1 cellular context compared by ENCODE assay signal in the genomic region with DNA sequence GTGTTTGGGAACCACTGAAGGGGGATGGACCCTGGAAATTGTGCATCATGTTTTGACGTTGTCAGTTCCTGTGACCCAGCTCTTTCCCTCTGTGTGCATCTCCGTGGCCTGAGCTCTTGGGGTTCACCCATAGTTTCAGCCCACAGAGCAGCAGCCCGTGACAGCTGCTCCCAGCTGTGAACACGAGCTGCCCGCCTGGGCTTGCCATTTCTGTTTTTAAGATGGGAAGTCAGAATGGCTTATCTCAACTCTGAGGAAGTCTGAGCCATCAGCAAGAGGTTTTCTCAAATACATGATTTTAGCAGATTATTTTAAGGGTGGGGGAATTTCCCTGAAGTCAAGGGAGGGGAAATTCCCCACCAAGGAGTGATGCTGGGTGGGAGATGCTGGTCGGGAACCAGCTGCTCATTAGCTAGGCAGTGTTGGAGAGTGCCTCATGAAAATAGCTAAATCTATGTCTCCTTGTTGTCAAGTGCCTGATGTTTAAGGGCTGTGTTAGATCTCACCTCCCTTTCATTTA.
TF ChIP-seq lines count a peak whose summit lies in the region.

No MANE protein-coding gene starts in this region.

TF ChIP-seq in GM12878, 131 proteins besides CTCF, POLR2A, EP300 and RAD21 (continued from another document and continues in another):
- TF ChIP-seq POLR2AphosphoS5 (IDR thresholded peaks at IDR 0.05; ENCODE audit: low read length) (0 out of 2 replicates have a peak, but pooled peaks have one; percentile 51), PML (IDR thresholded peaks at IDR 0.05; ENCODE audit: low read length) (peak; percentile 86; the same call in 1 of the 2 replicates), BRCA1 (IDR thresholded peaks at IDR 0.05; ENCODE audit: low read depth, low read length) (no peak), ETV6 (conservative IDR thresholded peaks at IDR 0.05 in 1 of 2, IDR thresholded peaks at IDR 0.05 in 1 of 2; ENCODE audit: borderline replicate concordance in 1 of 2, low read depth in 1 of 2) (peak in 1 of 2 experiments; percentile 70; a peak in 1 of 4 replicates), TCF12 (IDR thresholded peaks at IDR 0.05; ENCODE audit: low read depth, low read length) (peak; percentile 96), CREM (IDR thresholded peaks at IDR 0.05; ENCODE audit: low read depth) (peak; percentile 69), SPI1 (IDR thresholded peaks at IDR 0.05; ENCODE audit: borderline replicate concordance, insufficient read depth, low read depth, low read length) (peak; percentile 66), FOXM1 (IDR thresholded peaks at IDR 0.05; ENCODE audit: low read depth, low read length) (peak; percentile 87), MYC (IDR thresholded peaks at IDR 0.05; ENCODE audit: insufficient read depth, insufficient read length, insufficient replicate concordance, low read length, severe bottlenecking) (no peak), SREBF2 (IDR thresholded peaks at IDR 0.05; ENCODE audit: low read length) (no peak), MEF2B (IDR thresholded peaks at IDR 0.05; ENCODE audit: partially characterized antibody, poor library complexity, severe bottlenecking) (peak; percentile 67), SUZ12 (IDR thresholded peaks at IDR 0.05; ENCODE audit: unreplicated experiment) (no peak), TAF1 (IDR thresholded peaks at IDR 0.05; ENCODE audit: borderline replicate concordance, low read depth, low read length) (peak; percentile 33; the same call in 1 of the 2 replicates), HDAC2 (IDR thresholded peaks at IDR 0.05) (no peak), YY1 (IDR thresholded peaks at IDR 0.05; ENCODE audit: low read depth, low read length) (peak; percentile 57; the same call in 1 of the 2 replicates), ZNF274 (IDR thresholded peaks at IDR 0.05; ENCODE audit: insufficient read depth, insufficient read length) (no peak), GABPA (IDR thresholded peaks at IDR 0.05; ENCODE audit: low read depth) (0 out of 2 replicates have a peak, but pooled peaks have one; percentile 26), CBX5 (IDR thresholded peaks at IDR 0.05; ENCODE audit: low read depth) (0 out of 2 replicates have a peak, but pooled peaks have one; percentile 54), CHD4 (IDR thresholded peaks at IDR 0.05) (no peak), KLF5 (IDR thresholded peaks at IDR 0.05; ENCODE audit: partially characterized antibody) (peak; percentile 66), NR2C1 (IDR thresholded peaks at IDR 0.05) (no peak), ATF7 (IDR thresholded peaks at IDR 0.05; ENCODE audit: low read depth) (peak; percentile 72; the same call in 1 of the 2 replicates)
- TF ChIP-seq, protein P1, sequence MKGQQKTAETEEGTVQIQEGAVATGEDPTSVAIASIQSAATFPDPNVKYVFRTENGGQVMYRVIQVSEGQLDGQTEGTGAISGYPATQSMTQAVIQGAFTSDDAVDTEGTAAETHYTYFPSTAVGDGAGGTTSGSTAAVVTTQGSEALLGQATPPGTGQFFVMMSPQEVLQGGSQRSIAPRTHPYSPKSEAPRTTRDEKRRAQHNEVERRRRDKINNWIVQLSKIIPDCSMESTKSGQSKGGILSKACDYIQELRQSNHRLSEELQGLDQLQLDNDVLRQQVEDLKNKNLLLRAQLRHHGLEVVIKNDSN (IDR thresholded peaks at IDR 0.05; ENCODE audit: borderline replicate concordance, extremely low read length, insufficient read depth, low read depth, low read length), result no peak
- TF ChIP-seq, protein P2, sequence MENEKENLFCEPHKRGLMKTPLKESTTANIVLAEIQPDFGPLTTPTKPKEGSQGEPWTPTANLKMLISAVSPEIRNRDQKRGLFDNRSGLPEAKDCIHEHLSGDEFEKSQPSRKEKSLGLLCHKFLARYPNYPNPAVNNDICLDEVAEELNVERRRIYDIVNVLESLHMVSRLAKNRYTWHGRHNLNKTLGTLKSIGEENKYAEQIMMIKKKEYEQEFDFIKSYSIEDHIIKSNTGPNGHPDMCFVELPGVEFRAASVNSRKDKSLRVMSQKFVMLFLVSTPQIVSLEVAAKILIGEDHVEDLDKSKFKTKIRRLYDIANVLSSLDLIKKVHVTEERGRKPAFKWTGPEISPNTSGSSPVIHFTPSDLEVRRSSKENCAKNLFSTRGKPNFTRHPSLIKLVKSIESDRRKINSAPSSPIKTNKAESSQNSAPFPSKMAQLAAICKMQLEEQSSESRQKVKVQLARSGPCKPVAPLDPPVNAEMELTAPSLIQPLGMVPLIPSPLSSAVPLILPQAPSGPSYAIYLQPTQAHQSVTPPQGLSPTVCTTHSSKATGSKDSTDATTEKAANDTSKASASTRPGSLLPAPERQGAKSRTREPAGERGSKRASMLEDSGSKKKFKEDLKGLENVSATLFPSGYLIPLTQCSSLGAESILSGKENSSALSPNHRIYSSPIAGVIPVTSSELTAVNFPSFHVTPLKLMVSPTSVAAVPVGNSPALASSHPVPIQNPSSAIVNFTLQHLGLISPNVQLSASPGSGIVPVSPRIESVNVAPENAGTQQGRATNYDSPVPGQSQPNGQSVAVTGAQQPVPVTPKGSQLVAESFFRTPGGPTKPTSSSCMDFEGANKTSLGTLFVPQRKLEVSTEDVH (IDR thresholded peaks at IDR 0.05; ENCODE audit: low read depth, partially characterized antibody), result no peak
- TF ChIP-seq, protein P3, sequence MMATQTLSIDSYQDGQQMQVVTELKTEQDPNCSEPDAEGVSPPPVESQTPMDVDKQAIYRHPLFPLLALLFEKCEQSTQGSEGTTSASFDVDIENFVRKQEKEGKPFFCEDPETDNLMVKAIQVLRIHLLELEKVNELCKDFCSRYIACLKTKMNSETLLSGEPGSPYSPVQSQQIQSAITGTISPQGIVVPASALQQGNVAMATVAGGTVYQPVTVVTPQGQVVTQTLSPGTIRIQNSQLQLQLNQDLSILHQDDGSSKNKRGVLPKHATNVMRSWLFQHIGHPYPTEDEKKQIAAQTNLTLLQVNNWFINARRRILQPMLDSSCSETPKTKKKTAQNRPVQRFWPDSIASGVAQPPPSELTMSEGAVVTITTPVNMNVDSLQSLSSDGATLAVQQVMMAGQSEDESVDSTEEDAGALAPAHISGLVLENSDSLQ (IDR thresholded peaks at IDR 0.05), result peak; percentile 36
- TF ChIP-seq, protein P4, sequence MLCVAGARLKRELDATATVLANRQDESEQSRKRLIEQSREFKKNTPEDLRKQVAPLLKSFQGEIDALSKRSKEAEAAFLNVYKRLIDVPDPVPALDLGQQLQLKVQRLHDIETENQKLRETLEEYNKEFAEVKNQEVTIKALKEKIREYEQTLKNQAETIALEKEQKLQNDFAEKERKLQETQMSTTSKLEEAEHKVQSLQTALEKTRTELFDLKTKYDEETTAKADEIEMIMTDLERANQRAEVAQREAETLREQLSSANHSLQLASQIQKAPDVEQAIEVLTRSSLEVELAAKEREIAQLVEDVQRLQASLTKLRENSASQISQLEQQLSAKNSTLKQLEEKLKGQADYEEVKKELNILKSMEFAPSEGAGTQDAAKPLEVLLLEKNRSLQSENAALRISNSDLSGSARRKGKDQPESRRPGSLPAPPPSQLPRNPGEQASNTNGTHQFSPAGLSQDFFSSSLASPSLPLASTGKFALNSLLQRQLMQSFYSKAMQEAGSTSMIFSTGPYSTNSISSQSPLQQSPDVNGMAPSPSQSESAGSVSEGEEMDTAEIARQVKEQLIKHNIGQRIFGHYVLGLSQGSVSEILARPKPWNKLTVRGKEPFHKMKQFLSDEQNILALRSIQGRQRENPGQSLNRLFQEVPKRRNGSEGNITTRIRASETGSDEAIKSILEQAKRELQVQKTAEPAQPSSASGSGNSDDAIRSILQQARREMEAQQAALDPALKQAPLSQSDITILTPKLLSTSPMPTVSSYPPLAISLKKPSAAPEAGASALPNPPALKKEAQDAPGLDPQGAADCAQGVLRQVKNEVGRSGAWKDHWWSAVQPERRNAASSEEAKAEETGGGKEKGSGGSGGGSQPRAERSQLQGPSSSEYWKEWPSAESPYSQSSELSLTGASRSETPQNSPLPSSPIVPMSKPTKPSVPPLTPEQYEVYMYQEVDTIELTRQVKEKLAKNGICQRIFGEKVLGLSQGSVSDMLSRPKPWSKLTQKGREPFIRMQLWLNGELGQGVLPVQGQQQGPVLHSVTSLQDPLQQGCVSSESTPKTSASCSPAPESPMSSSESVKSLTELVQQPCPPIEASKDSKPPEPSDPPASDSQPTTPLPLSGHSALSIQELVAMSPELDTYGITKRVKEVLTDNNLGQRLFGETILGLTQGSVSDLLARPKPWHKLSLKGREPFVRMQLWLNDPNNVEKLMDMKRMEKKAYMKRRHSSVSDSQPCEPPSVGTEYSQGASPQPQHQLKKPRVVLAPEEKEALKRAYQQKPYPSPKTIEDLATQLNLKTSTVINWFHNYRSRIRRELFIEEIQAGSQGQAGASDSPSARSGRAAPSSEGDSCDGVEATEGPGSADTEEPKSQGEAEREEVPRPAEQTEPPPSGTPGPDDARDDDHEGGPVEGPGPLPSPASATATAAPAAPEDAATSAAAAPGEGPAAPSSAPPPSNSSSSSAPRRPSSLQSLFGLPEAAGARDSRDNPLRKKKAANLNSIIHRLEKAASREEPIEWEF (IDR thresholded peaks at IDR 0.05; ENCODE audit: insufficient replicate concordance, low read depth, low read length), result no peak
- TF ChIP-seq, protein P5, sequence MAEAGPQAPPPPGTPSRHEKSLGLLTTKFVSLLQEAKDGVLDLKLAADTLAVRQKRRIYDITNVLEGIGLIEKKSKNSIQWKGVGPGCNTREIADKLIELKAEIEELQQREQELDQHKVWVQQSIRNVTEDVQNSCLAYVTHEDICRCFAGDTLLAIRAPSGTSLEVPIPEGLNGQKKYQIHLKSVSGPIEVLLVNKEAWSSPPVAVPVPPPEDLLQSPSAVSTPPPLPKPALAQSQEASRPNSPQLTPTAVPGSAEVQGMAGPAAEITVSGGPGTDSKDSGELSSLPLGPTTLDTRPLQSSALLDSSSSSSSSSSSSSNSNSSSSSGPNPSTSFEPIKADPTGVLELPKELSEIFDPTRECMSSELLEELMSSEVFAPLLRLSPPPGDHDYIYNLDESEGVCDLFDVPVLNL (IDR thresholded peaks at IDR 0.05; ENCODE audit: low read depth, low read length), result no peak
- TF ChIP-seq, protein P6, sequence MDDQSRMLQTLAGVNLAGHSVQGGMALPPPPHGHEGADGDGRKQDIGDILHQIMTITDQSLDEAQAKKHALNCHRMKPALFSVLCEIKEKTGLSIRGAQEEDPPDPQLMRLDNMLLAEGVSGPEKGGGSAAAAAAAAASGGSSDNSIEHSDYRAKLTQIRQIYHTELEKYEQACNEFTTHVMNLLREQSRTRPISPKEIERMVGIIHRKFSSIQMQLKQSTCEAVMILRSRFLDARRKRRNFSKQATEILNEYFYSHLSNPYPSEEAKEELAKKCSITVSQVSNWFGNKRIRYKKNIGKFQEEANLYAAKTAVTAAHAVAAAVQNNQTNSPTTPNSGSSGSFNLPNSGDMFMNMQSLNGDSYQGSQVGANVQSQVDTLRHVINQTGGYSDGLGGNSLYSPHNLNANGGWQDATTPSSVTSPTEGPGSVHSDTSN (IDR thresholded peaks at IDR 0.05; ENCODE audit: insufficient replicate concordance, low read depth, low read length), result no peak
- TF ChIP-seq, protein P7, sequence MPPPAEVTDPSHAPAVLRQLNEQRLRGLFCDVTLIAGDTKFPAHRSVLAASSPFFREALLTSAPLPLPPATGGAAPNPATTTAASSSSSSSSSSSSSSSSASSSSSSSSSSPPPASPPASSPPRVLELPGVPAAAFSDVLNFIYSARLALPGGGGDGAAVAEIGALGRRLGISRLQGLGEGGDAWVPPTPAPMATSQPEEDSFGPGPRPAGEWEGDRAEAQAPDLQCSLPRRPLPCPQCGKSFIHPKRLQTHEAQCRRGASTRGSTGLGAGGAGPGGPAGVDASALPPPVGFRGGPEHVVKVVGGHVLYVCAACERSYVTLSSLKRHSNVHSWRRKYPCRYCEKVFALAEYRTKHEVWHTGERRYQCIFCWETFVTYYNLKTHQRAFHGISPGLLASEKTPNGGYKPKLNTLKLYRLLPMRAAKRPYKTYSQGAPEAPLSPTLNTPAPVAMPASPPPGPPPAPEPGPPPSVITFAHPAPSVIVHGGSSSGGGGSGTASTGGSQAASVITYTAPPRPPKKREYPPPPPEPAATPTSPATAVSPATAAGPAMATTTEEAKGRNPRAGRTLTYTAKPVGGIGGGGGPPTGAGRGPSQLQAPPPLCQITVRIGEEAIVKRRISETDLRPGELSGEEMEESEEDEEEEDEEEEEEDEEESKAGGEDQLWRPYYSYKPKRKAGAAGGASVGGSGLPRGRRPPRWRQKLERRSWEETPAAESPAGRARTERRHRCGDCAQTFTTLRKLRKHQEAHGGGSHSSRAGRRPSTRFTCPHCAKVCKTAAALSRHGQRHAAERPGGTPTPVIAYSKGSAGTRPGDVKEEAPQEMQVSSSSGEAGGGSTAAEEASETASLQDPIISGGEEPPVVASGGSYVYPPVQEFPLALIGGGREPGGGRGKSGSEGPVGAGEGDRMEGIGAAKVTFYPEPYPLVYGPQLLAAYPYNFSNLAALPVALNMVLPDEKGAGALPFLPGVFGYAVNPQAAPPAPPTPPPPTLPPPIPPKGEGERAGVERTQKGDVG (CRISPR knock-in tag; IDR thresholded peaks at IDR 0.05), result no peak
- TF ChIP-seq, protein P8, sequence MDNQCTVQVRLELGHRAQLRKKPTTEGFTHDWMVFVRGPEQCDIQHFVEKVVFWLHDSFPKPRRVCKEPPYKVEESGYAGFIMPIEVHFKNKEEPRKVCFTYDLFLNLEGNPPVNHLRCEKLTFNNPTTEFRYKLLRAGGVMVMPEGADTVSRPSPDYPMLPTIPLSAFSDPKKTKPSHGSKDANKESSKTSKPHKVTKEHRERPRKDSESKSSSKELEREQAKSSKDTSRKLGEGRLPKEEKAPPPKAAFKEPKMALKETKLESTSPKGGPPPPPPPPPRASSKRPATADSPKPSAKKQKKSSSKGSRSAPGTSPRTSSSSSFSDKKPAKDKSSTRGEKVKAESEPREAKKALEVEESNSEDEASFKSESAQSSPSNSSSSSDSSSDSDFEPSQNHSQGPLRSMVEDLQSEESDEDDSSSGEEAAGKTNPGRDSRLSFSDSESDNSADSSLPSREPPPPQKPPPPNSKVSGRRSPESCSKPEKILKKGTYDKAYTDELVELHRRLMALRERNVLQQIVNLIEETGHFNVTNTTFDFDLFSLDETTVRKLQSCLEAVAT (IDR thresholded peaks at IDR 0.05), result peak; percentile 98
- TF ChIP-seq, protein P9, sequence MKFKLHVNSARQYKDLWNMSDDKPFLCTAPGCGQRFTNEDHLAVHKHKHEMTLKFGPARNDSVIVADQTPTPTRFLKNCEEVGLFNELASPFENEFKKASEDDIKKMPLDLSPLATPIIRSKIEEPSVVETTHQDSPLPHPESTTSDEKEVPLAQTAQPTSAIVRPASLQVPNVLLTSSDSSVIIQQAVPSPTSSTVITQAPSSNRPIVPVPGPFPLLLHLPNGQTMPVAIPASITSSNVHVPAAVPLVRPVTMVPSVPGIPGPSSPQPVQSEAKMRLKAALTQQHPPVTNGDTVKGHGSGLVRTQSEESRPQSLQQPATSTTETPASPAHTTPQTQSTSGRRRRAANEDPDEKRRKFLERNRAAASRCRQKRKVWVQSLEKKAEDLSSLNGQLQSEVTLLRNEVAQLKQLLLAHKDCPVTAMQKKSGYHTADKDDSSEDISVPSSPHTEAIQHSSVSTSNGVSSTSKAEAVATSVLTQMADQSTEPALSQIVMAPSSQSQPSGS (IDR thresholded peaks at IDR 0.05; ENCODE audit: low read length), result peak; percentile 64
